ENCODE assay signal across 1 cellular context in the genomic region with DNA sequence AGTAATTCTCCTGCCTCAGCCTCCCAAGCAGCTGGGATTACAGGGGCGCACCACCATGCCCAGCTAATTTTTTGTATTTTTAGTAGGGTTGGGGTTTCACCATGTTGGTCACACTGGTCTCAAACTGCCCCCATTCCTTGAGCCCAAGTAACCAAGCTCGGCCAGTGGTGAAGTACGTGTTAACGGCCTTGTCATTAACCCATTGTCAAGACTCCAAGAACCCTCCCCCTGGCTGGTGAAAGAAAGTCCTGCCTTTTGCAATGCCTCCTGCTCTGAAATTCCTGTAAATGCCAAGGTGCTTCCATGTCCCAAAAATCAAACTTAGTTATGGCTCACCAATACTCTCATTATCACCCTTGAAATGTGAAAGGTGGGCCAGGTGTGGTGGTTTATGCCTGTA.
TF ChIP-seq lines count a peak whose summit lies in the region.

No MANE protein-coding gene starts in this region.

TF ChIP-seq in H1, 55 proteins besides CTCF, POLR2A, EP300 and RAD21:
- TF ChIP-seq JUN (IDR thresholded peaks at IDR 0.05; ENCODE audit: low read depth, low read length) (no peak), GTF2F1 (IDR thresholded peaks at IDR 0.05; ENCODE audit: borderline replicate concordance, low read depth, low read length) (no peak), RNF2 (IDR thresholded peaks at IDR 0.05; ENCODE audit: borderline replicate concordance, low read depth, low read length, missing control alignments, poor library complexity, severe bottlenecking) (no peak), FOSL1 (IDR thresholded peaks at IDR 0.05; ENCODE audit: insufficient read depth, low read depth, low read length) (no peak), SP4 (IDR thresholded peaks at IDR 0.05; ENCODE audit: low read length) (no peak), HDAC6 (IDR thresholded peaks at IDR 0.05; ENCODE audit: low read depth, low read length) (no peak), CEBPB (IDR thresholded peaks at IDR 0.05; ENCODE audit: low read depth, low read length) (no peak), ZNF274 (IDR thresholded peaks at IDR 0.05; ENCODE audit: borderline replicate concordance, extremely low read depth, low read length) (no peak), TEAD4 (IDR thresholded peaks at IDR 0.05; ENCODE audit: low read depth, low read length) (no peak), BRCA1 (IDR thresholded peaks at IDR 0.05; ENCODE audit: low read depth, low read length) (no peak), ASH2L (IDR thresholded peaks at IDR 0.05; ENCODE audit: low read length) (no peak), USF2 (IDR thresholded peaks at IDR 0.05; ENCODE audit: low read length) (no peak), POU5F1 (IDR thresholded peaks at IDR 0.05; ENCODE audit: low read depth, low read length) (no peak), SP2 (IDR thresholded peaks at IDR 0.05; ENCODE audit: low read length) (no peak), GABPA (IDR thresholded peaks at IDR 0.05; ENCODE audit: borderline replicate concordance, insufficient read depth, low read length) (no peak), ATF2 (IDR thresholded peaks at IDR 0.05; ENCODE audit: low read length) (no peak), KDM4A (IDR thresholded peaks at IDR 0.05; ENCODE audit: low read depth, low read length, severe bottlenecking) (no peak), MAFK (IDR thresholded peaks at IDR 0.05; ENCODE audit: low read depth, low read length) (no peak), SIN3A (conservative IDR thresholded peaks at IDR 0.05 in 1 of 2, IDR thresholded peaks at IDR 0.05 in 1 of 2; ENCODE audit: low read depth in 1 of 2, low read length in 2 of 2) (no peak)
- TF ChIP-seq, protein P1, sequence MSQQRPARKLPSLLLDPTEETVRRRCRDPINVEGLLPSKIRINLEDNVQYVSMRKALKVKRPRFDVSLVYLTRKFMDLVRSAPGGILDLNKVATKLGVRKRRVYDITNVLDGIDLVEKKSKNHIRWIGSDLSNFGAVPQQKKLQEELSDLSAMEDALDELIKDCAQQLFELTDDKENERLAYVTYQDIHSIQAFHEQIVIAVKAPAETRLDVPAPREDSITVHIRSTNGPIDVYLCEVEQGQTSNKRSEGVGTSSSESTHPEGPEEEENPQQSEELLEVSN (IDR thresholded peaks at IDR 0.05), result no peak
